Comparison of ENCODE assay signal across 17 cellular contexts in the genomic region with DNA sequence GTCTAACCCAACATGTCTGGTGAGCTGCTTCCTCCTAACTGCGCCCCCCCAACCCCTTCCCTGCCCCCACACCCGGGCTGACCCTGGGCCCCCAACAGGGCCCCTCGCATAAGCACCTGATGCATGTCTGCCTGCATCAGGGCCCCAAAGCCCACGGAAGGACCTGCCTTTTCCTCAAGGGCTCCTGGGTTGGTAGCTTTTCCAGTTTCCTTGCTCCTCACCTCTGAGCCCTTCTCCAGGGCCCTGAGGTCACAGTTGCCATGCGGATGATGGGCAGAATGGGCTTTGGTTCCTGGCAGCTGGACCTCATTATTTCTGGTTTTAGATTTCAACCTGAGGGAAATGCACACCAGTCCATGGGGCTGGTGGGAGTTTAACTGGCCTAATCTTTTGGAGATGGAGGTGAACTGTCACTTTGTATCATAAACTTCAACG. TPM values are rescaled to one million over a fixed set of nuclear protein-coding genes. Genes with fewer than 3 reads are reported as not detected.
"Had no signal": no experiment of that assay in that cellular context is flagged by ENCODE, and none has a peak within 500 bp of the region (broad histone marks: within the 10 kb centered on the region; RNA-seq: fewer than 3 reads in every experiment).

No MANE protein-coding gene starts in this region.

- H3K9me3 Mint-ChIP-seq: activated CD4-positive, alpha-beta memory T cell treated with anti-CD3 and anti-CD28 coated beads, Interleukin-2, amount 10 ng/mL, durations not matched to agents 7 days and 5 days; activated naive CD8-positive, alpha-beta T cell treated with anti-CD3 and anti-CD28 coated beads, Interleukin-2, amount 50 U/mL, for 24 hours; mesothelial cell of epicardium; stimulated activated naive B cell treated with anti-CD40 and anti-IgM and Interleukin-4, amounts not matched to agents 10 μg/mL and 1 μg/mL and 100 μg/mL, for 72 hours had no signal

- H3K36me3 ChIP-seq: cardiac muscle cell, lower lobe of right lung, tibial nerve, vagina had no signal

- H3K4me3 Mint-ChIP-seq: activated CD4-positive, alpha-beta memory T cell treated with anti-CD3 and anti-CD28 coated beads, Interleukin-2, amount 10 ng/mL, durations not matched to agents 7 days and 5 days; activated naive CD8-positive, alpha-beta T cell treated with anti-CD3 and anti-CD28 coated beads, Interleukin-2, amount 50 U/mL, for 24 hours; mesothelial cell of epicardium; stimulated activated naive B cell treated with anti-CD40 and anti-IgM and Interleukin-4, amounts not matched to agents 10 μg/mL and 1 μg/mL and 100 μg/mL, for 72 hours had no signal

- FAIRE-seq: astrocyte, colon, keratinocyte had no signal

- H3K4me1 ChIP-seq: lower lobe of right lung, tibial nerve, vagina had no signal

- H3K9me3 ChIP-seq: lower lobe of right lung, tibial nerve, vagina had no signal

- H3K27ac ChIP-seq: cardiac muscle cell, lower lobe of right lung, tibial nerve, vagina had no signal

- H3K27me3 ChIP-seq: cardiac muscle cell, tibial nerve, vagina had no signal

- H3K27me3 Mint-ChIP-seq: activated CD4-positive, alpha-beta memory T cell treated with anti-CD3 and anti-CD28 coated beads, Interleukin-2, amount 10 ng/mL, durations not matched to agents 7 days and 5 days; activated naive CD8-positive, alpha-beta T cell treated with anti-CD3 and anti-CD28 coated beads, Interleukin-2, amount 50 U/mL, for 24 hours; stimulated activated naive B cell treated with anti-CD40 and anti-IgM and Interleukin-4, amounts not matched to agents 10 μg/mL and 1 μg/mL and 100 μg/mL, for 72 hours had no signal

- DNase-seq: activated CD4-positive, alpha-beta memory T cell treated with anti-CD3 and anti-CD28 coated beads, Interleukin-2, amount 10 ng/mL, durations not matched to agents 7 days and 5 days; activated CD8-positive, alpha-beta memory T cell treated with anti-CD3 and anti-CD28 coated beads, Interleukin-2, amount 50 U/mL, for 48 hours; activated naive CD4-positive, alpha-beta T cell; activated naive CD8-positive, alpha-beta T cell treated with anti-CD3 and anti-CD28 coated beads, Interleukin-2, amount 50 U/mL, for 24 hours; foreskin melanocyte; lower lobe of right lung; stimulated activated CD4-positive, alpha-beta T cell treated with anti-CD3 and anti-CD28 coated beads, Interleukin-2, amount 100 ng/mL, for 24 hours; stimulated activated naive B cell treated with anti-CD40 and anti-IgM and Interleukin-4, amounts not matched to agents 10 μg/mL and 1 μg/mL and 100 μg/mL, for 72 hours; T1000 had no signal

- H3K36me3 Mint-ChIP-seq: mesothelial cell of epicardium had no signal

- H3K4me3 ChIP-seq: cardiac muscle cell, lower lobe of right lung, tibial nerve, vagina had no signal

- H3K27ac Mint-ChIP-seq: activated CD4-positive, alpha-beta memory T cell treated with anti-CD3 and anti-CD28 coated beads, Interleukin-2, amount 10 ng/mL, durations not matched to agents 7 days and 5 days; activated naive CD8-positive, alpha-beta T cell treated with anti-CD3 and anti-CD28 coated beads, Interleukin-2, amount 50 U/mL, for 24 hours; mesothelial cell of epicardium; stimulated activated naive B cell treated with anti-CD40 and anti-IgM and Interleukin-4, amounts not matched to agents 10 μg/mL and 1 μg/mL and 100 μg/mL, for 72 hours had no signal

- H3K4me1 Mint-ChIP-seq: stimulated activated naive B cell treated with anti-CD40 and anti-IgM and Interleukin-4, amounts not matched to agents 10 μg/mL and 1 μg/mL and 100 μg/mL, for 72 hours had no signal

- ATAC-seq: activated naive CD8-positive, alpha-beta T cell treated with anti-CD3 and anti-CD28 coated beads, Interleukin-2, amount 50 U/mL, for 24 hours; lower lobe of right lung; stimulated activated naive B cell treated with anti-CD40 and anti-IgM and Interleukin-4, amounts not matched to agents 10 μg/mL and 1 μg/mL and 100 μg/mL, for 72 hours had no signal

RNA-seq across cellular contexts. Expression of gene TESC, which starts 18.5 kb away (rescaled TPM):
- total RNA-seq: mesothelial cell of epicardium, myocyte had no signal
